16 cellular contexts compared by ENCODE assay signal in genomic region chr10:30190831-30191552, GRCh38.
"Had no signal": no experiment of that assay in that cellular context is flagged by ENCODE, and none has a peak within 500 bp of the region (broad histone marks: within the 10 kb centered on the region; RNA-seq: fewer than 3 reads in every experiment).

No MANE protein-coding gene starts in this region.

- H3K27me3 ChIP-seq: breast epithelium, suprapubic skin had no signal

- ATAC-seq: activated T-cell treated with anti-CD3 and anti-CD28 coated beads, Interleukin-2, amount 50 U/mL, for 4 hours; left lobe of liver; sciatic nerve; T-helper 17 cell had no signal

- H3K9me3 ChIP-seq: prostate gland, suprapubic skin had no signal

- H3K36me3 ChIP-seq: breast epithelium, esophagus squamous epithelium, prostate gland, suprapubic skin had no signal

- H3K4me3 ChIP-seq: breast epithelium, esophagus squamous epithelium, prostate gland, suprapubic skin had no signal

- H3K27ac ChIP-seq: breast epithelium, esophagus squamous epithelium, suprapubic skin had no signal

- DNase-seq: activated CD4-positive, alpha-beta T cell treated with anti-CD3 and anti-CD28 coated beads, Interleukin-2, amount 50 U/mL, for 48 hours; activated CD4-positive, CD25-positive, alpha-beta regulatory T cell treated with anti-CD3 and anti-CD28 coated beads, Interleukin-2, amount 50 U/mL, for 72 hours; activated effector memory CD4-positive, alpha-beta T cell treated with anti-CD3 and anti-CD28 coated beads, Interleukin-2, amount 50 U/mL, for 16 hours; activated T-cell treated with anti-CD3 and anti-CD28 coated beads, Interleukin-2, amount 50 U/mL, for 4 hours; anterior cingulate cortex; esophagus squamous epithelium; foreskin fibroblast; glutamatergic neuron; nucleus accumbens; stimulated activated naive CD4-positive, alpha-beta T cell treated with Interleukin-2 at 50 U/mL for 16 hours; T-helper 17 cell had no signal

- H3K4me1 ChIP-seq: breast epithelium had no signal
